22 cellular contexts compared by ENCODE assay signal in genomic region chr6:77397561-77397960, GRCh38.
"Had no signal": no experiment of that assay in that cellular context is flagged by ENCODE, and none has a peak within 500 bp of the region (broad histone marks: within the 10 kb centered on the region; RNA-seq: fewer than 3 reads in every experiment).

No MANE protein-coding gene starts in this region.

- H3K4me1 ChIP-seq: adrenal gland had no signal

- H3K27me3 ChIP-seq: adrenal gland had no signal

- H3K4me3 ChIP-seq: adrenal gland had no signal

- H3K36me3 ChIP-seq: adrenal gland, WERI-Rb-1 had no signal

- DNase-seq: activated CD4-positive, alpha-beta T cell treated with anti-CD3 and anti-CD28 coated beads for 36 hours; activated CD8-positive, alpha-beta memory T cell treated with anti-CD3 and anti-CD28 coated beads, Interleukin-2, amount 50 U/mL, for 48 hours; activated CD8-positive, alpha-beta T cell treated with anti-CD3 and anti-CD28 coated beads, Interleukin-2, amount 10 ng/mL, durations not matched to agents 7 days and 5 days; activated naive CD4-positive, alpha-beta T cell treated with anti-CD3 and anti-CD28 coated beads, Interleukin-2, amount 50 U/mL, for 16 hours; activated naive CD8-positive, alpha-beta T cell treated with anti-CD3 and anti-CD28 coated beads, Interleukin-2, amount 10 ng/mL, durations not matched to agents 7 days and 5 days; activated T-cell treated with anti-CD3 and anti-CD28 coated beads, Interleukin-2, amount 50 U/mL, for 1 hour; adrenal gland; anterior cingulate cortex; caudate nucleus; MM.1S; NCI-H1105; NCI-H1436; NCI-H1694 treated with DMSO at 0.1 percent for 48 hours; NCI-H2029 treated with DMSO at 0.1 percent for 48 hours; NCI-H446; NCI-H524; PC-3; SHP77; T-cell; T-helper 2 cell; T1000; WERI-Rb-1 had no signal

- H3K27ac ChIP-seq: adrenal gland, WERI-Rb-1 had no signal

- ATAC-seq: activated CD4-positive, alpha-beta T cell treated with anti-CD3 and anti-CD28 coated beads for 36 hours; activated CD8-positive, alpha-beta T cell treated with anti-CD3 and anti-CD28 coated beads, Interleukin-2, amount 10 ng/mL, durations not matched to agents 7 days and 5 days; PC-3; T-cell had no signal

- H3K9me3 ChIP-seq: adrenal gland had no signal
